ENCODE assay signal across 8 cellular contexts in genomic region chr7:139109188-139109982, GRCh38. TPM values are rescaled to one million over a fixed set of nuclear protein-coding genes. Genes with fewer than 3 reads are reported as not detected.
DNase-seq lines count a peak whose midpoint lies in the region; ATAC-seq and TF ChIP-seq lines count a peak whose summit lies in the region.

Gene ZC3HAV1, minus strand, starts transcription at chr7:139109720. Its CDS starts 389 bp downstream, at chr7:139109331.

- peak within 1 kb of the TSS; percentile 88 to 95 for H3K27ac ChIP-seq in liver (ENCODE audit: low read depth in 1 of 2, low read length in 2 of 2)

- peak; percentile 30 to 53 for TF ChIP-seq RAD21 in liver (IDR thresholded peaks at IDR 0.05)

- no peaks in the 10 kb centered on the region for H3K27me3 Mint-ChIP-seq in dendritic cell treated with granulocyte-macrophage colony-stimulating factor and Interleukin-4, amounts not matched to agents 40 ng/mL and 50 ng/mL, for 4 days

- H3K9me3 ChIP-seq in BE2C (no peaks in the 10 kb centered on the region), liver (ENCODE audit: control insufficient read depth in 4 of 4, low read length in 3 of 4) (no peaks in the 10 kb centered on the region)

- intact Hi-C loops in dendritic cell treated with granulocyte-macrophage colony-stimulating factor and Interleukin-4, amounts not matched to agents 40 ng/mL and 50 ng/mL, for 4 days (cut with micrococcal nuclease), result loop anchor here (1.0 to 2.0 kb wide), 2 partner anchors 24 to 231 kb away; partner anchors contain the start of gene FMC1

- peak within 1 kb of the TSS; percentile 95 for H3K4me3 ChIP-seq in BE2C (ENCODE audit: low read depth, low read length)
- H3K4me3 ChIP-seq in liver (ENCODE audit: low read depth in 1 of 3, low read length in 3 of 3), result peak within 1 kb of the TSS; percentile 81 to 96 (median 82)

- WGBS in liver, result under 1% methylated on average over 68 of the region's 68 CpGs

- H3K9me3 Mint-ChIP-seq in dendritic cell treated with granulocyte-macrophage colony-stimulating factor and Interleukin-4, amounts not matched to agents 40 ng/mL and 50 ng/mL, for 4 days, result peaks cover 10% of the 10 kb centered on the region

- peak within 1 kb of the TSS; percentile 89 for H3K27ac Mint-ChIP-seq in dendritic cell treated with granulocyte-macrophage colony-stimulating factor and Interleukin-4, amounts not matched to agents 40 ng/mL and 50 ng/mL, for 4 days

- H3K36me3 Mint-ChIP-seq in dendritic cell treated with granulocyte-macrophage colony-stimulating factor and Interleukin-4, amounts not matched to agents 40 ng/mL and 50 ng/mL, for 4 days (ENCODE audit: low read depth), result peaks cover 41% of the 10 kb centered on the region

- TF ChIP-seq POLR2A in GM19099 (IDR thresholded peaks at IDR 0.05; ENCODE audit: extremely low read depth, insufficient read length, low read depth), result peak; percentile 93

- TF ChIP-seq CTCF in BE2C (IDR thresholded peaks at IDR 0.05; ENCODE audit: low read depth, low read length) (no peak), liver (IDR thresholded peaks at IDR 0.05; ENCODE audit: low read depth, low read length, missing input control) (peak; percentile 11)

- DNase-seq in BE2C (peak; percentile 72), NCI-H748 treated with DMSO at 0.1 percent for 48 hours (lab: John Stamatoyannopoulos, UW) (peak; percentile 60)
- peak; percentile 68 to 84 for DNase-seq in activated CD4-positive, alpha-beta T cell treated with anti-CD3 and anti-CD28 coated beads, Interleukin-2, amount 50 U/mL, for 24 hours (ENCODE audit: low read depth in 1 of 2, low spot score in 1 of 2)
- DNase-seq in stimulated activated CD4-positive, alpha-beta T cell treated with anti-CD3 and anti-CD28 coated beads, Interleukin-4, amount 100 ng/mL, for 24 hours, result peak; percentile 88

- H3K4me3 Mint-ChIP-seq in dendritic cell treated with granulocyte-macrophage colony-stimulating factor and Interleukin-4, amounts not matched to agents 40 ng/mL and 50 ng/mL, for 4 days, result peak within 1 kb of the TSS; percentile 90

- H3K27me3 ChIP-seq in BE2C (no peaks in the 10 kb centered on the region), liver (ENCODE audit: control insufficient read depth in 4 of 4, insufficient read depth in 4 of 4, low read length in 3 of 4) (no peaks in the 10 kb centered on the region)

- H3K36me3 ChIP-seq in BE2C (peaks cover 3% of the 10 kb centered on the region; the same call in 1 of the 2 replicates), liver (ENCODE audit: control insufficient read depth in 4 of 4, insufficient read depth in 3 of 4, low read depth in 1 of 4, low read length in 3 of 4) (no peaks in the 10 kb centered on the region)

- peak; percentile 67 for ATAC-seq in HG03378 (IDR thresholded peaks at IDR 0.05; ENCODE audit: unreplicated experiment)

- H3K4me1 ChIP-seq in BE2C (no peaks in the 10 kb centered on the region), liver (ENCODE audit: control insufficient read depth in 4 of 4, insufficient read depth in 4 of 4, low read length in 3 of 4) (peaks cover 0 to 14% (median 5%) of the 10 kb centered on the region in 4 donors)

- peaks cover 19% of the 10 kb centered on the region for H3K4me1 Mint-ChIP-seq in dendritic cell treated with granulocyte-macrophage colony-stimulating factor and Interleukin-4, amounts not matched to agents 40 ng/mL and 50 ng/mL, for 4 days (ENCODE audit: low read depth)

- H3K9ac ChIP-seq in liver (ENCODE audit: low read depth in 1 of 2, low read length in 2 of 2), result peak within 1 kb of the TSS; percentile 77 to 83

TF ChIP-seq in liver, 16 proteins besides CTCF, POLR2A, EP300 and RAD21:
- TF ChIP-seq REST (IDR thresholded peaks at IDR 0.05) (peak; percentile 84), RXRA (IDR thresholded peaks at IDR 0.05) (peak; percentile 54 to 68), GABPA (IDR thresholded peaks at IDR 0.05 in 1 of 2, conservative IDR thresholded peaks at IDR 0.05 in 1 of 2) (peak in 1 of 2 donors; percentile 60), YY1 (IDR thresholded peaks at IDR 0.05) (peak; percentile 91), JUND (IDR thresholded peaks at IDR 0.05) (peak in 1 of 2 donors; percentile 30), EGR1 (IDR thresholded peaks at IDR 0.05; ENCODE audit: low read depth in 2 of 2) (peak; percentile 13 to 44), HNF4G (IDR thresholded peaks at IDR 0.05) (no peak), SP1 (IDR thresholded peaks at IDR 0.05) (peak; percentile 66), MAX (IDR thresholded peaks at IDR 0.05) (peak; percentile 54), ATF3 (IDR thresholded peaks at IDR 0.05) (no peak), FOXA2 (IDR thresholded peaks at IDR 0.05) (no peak), TAF1 (conservative IDR thresholded peaks at IDR 0.05) (peak; percentile 89), NR2F2 (IDR thresholded peaks at IDR 0.05) (peak; percentile 79), HNF4A (conservative IDR thresholded peaks at IDR 0.05) (peak; percentile 51 to 62), FOXA1 (IDR thresholded peaks at IDR 0.05) (no peak), ZBTB33 (IDR thresholded peaks at IDR 0.05) (peak; percentile 44)

RNA-seq across cellular contexts. Expression of gene ZC3HAV1, which starts in this region (rescaled TPM):
- 7.0 TPM for polyA plus RNA-seq in BE2C (2012; ENCODE audit: insufficient read depth, insufficient read length, low read depth)
- total RNA-seq in liver, result 10 to 100 TPM; 22.3 to 40.5 TPM
- 10 to 100 TPM in 1 of 2 donors, 1 to 10 TPM in 1; 6.6 to 10.8 TPM for polyA plus RNA-seq in liver

Comparison
In these comparisons a context has a peak if more than half of its experiments do, and no peak if none do; other contexts are left out.
1. Peak in every context shown above with its lines: DNase-seq, ATAC-seq, H3K4me3 ChIP-seq and H3K27ac ChIP-seq.